1 cellular context compared by ENCODE assay signal in genomic region chr20:56843817-56844216, GRCh38.
TF ChIP-seq lines count a peak whose summit lies in the region.

No MANE protein-coding gene starts in this region.

TF ChIP-seq in GM23338, 12 proteins besides CTCF, POLR2A, EP300 and RAD21 (continued from another document):
- TF ChIP-seq REST (IDR thresholded peaks at IDR 0.05; ENCODE audit: unreplicated experiment) (no peak), EZH2 (IDR thresholded peaks at IDR 0.05; ENCODE audit: low read depth, unreplicated experiment) (no peak), ZNF462 (CRISPR knock-in tag; IDR thresholded peaks at IDR 0.05) (no peak)
